Comparison of ENCODE assay signal across 8 cellular contexts in genomic region chr7:139360210-139360947, GRCh38. TPM values are rescaled to one million over a fixed set of nuclear protein-coding genes. Genes with fewer than 3 reads are reported as not detected.
A peak's percentile ranks its signal among the peaks of the same experiment; 100 is the strongest.
DNase-seq lines count a peak whose midpoint lies in the region; ATAC-seq and TF ChIP-seq lines count a peak whose summit lies in the region.

No MANE protein-coding gene starts in this region.

- no peaks in the 10 kb centered on the region for H3K27me3 Mint-ChIP-seq in activated naive CD8-positive, alpha-beta T cell treated with anti-CD3 and anti-CD28 coated beads, Interleukin-2, amount 10 ng/mL, durations not matched to agents 7 days and 5 days
- no peaks in the 10 kb centered on the region for H3K27me3 Mint-ChIP-seq in osteocyte (ENCODE audit: unreplicated experiment)

- TF ChIP-seq CTCF in GM12864 (IDR thresholded peaks at IDR 0.05; ENCODE audit: low read depth, low read length, missing control alignments) (no peak), osteocyte (IDR thresholded peaks at IDR 0.05) (no peak), thoracic aorta (IDR thresholded peaks at IDR 0.05) (no peak)

- intact Hi-C loops in head of caudate nucleus (cut with DNase I) = loop anchor here (1.0 to 10.0 kb wide), 2 partner anchors 20 to 74 kb away; no protein-coding TSS in a partner anchor

- peak overlapping the region; percentile 96 for H3K4me3 Mint-ChIP-seq in activated naive CD8-positive, alpha-beta T cell treated with anti-CD3 and anti-CD28 coated beads, Interleukin-2, amount 10 ng/mL, durations not matched to agents 7 days and 5 days
- H3K4me3 Mint-ChIP-seq in osteocyte (ENCODE audit: unreplicated experiment) = peak overlapping the region; percentile 96

- peak; percentile 77 for ATAC-seq in HG02642 (IDR thresholded peaks at IDR 0.05; ENCODE audit: poor library complexity, unreplicated experiment)
- peak; percentile 77 for ATAC-seq in activated naive CD8-positive, alpha-beta T cell treated with anti-CD3 and anti-CD28 coated beads, Interleukin-2, amount 10 ng/mL, durations not matched to agents 7 days and 5 days (ENCODE audit: low read depth)
- ATAC-seq in thoracic aorta (ENCODE audit: insufficient number of reproducible peaks, low FRiP score, low read depth) = peak; percentile 68

- DNase-seq in GM12864 (ENCODE audit: low read depth) = peak; percentile 77
- peak; percentile 96 for DNase-seq in NCI-H1105 treated with DMSO at 0.1 percent for 48 hours (lab: John Stamatoyannopoulos, UW)
- DNase-seq in SKM-1 treated with dmso at 0.1 percent for 144 hours (lab: John Stamatoyannopoulos, UW; ENCODE audit: unreplicated experiment) = peak; percentile 88
- peak; percentile 96 for DNase-seq in activated naive CD8-positive, alpha-beta T cell treated with anti-CD3 and anti-CD28 coated beads, Interleukin-2, amount 10 ng/mL, durations not matched to agents 7 days and 5 days
- peak; percentile 93 to 99 (median 98) for DNase-seq in head of caudate nucleus
- DNase-seq in osteocyte (ENCODE audit: extremely low spot score, unreplicated experiment) = peak; percentile 98
- peak; percentile 91 for DNase-seq in thoracic aorta (ENCODE audit: low spot score)

- H3K27ac ChIP-seq in thoracic aorta = peak overlapping the region; percentile 91 to 100

- peaks cover 29% of the 10 kb centered on the region for H3K4me1 Mint-ChIP-seq in activated naive CD8-positive, alpha-beta T cell treated with anti-CD3 and anti-CD28 coated beads, Interleukin-2, amount 10 ng/mL, durations not matched to agents 7 days and 5 days
- peaks cover 42% of the 10 kb centered on the region for H3K4me1 Mint-ChIP-seq in osteocyte (ENCODE audit: unreplicated experiment)

- H3K4me1 ChIP-seq in thoracic aorta (ENCODE audit: control insufficient read depth in 1 of 2, low read depth in 2 of 2) = peaks cover 31% of the 10 kb centered on the region in 2 donors

- peaks cover 13% of the 10 kb centered on the region for H3K36me3 Mint-ChIP-seq in activated naive CD8-positive, alpha-beta T cell treated with anti-CD3 and anti-CD28 coated beads, Interleukin-2, amount 10 ng/mL, durations not matched to agents 7 days and 5 days
- peaks cover 14% of the 10 kb centered on the region for H3K36me3 Mint-ChIP-seq in osteocyte (ENCODE audit: unreplicated experiment)

- H3K9me3 ChIP-seq in thoracic aorta = no peaks in the 10 kb centered on the region

- H3K4me3 ChIP-seq in GM12864 (ENCODE audit: low read depth, low read length) (peak overlapping the region; percentile 75), thoracic aorta (peak overlapping the region; percentile 99)

- no peaks in the 10 kb centered on the region for H3K27me3 ChIP-seq in thoracic aorta (replicated peaks; ENCODE audit: insufficient read depth)

- POLR2A ChIA-PET in activated naive CD8-positive, alpha-beta T cell treated with anti-CD3 and anti-CD28 coated beads, Interleukin-2, amount 10 ng/mL, durations not matched to agents 7 days and 5 days (lab: Charles Lee) = interaction anchor here (0.6 to 2.9 kb wide), 20 partner anchors 9 to 703 kb away, joined by 3 to 33 read pairs (median 4); partner anchors contain the start of genes FMC1, PARP12 and UBN2

- H3K9me3 Mint-ChIP-seq in activated naive CD8-positive, alpha-beta T cell treated with anti-CD3 and anti-CD28 coated beads, Interleukin-2, amount 10 ng/mL, durations not matched to agents 7 days and 5 days = no peaks in the 10 kb centered on the region
- H3K9me3 Mint-ChIP-seq in osteocyte (ENCODE audit: unreplicated experiment) = no peaks in the 10 kb centered on the region

- no peaks in the 10 kb centered on the region for H3K36me3 ChIP-seq in thoracic aorta

- peak overlapping the region; percentile 100 for H3K27ac Mint-ChIP-seq in activated naive CD8-positive, alpha-beta T cell treated with anti-CD3 and anti-CD28 coated beads, Interleukin-2, amount 10 ng/mL, durations not matched to agents 7 days and 5 days
- H3K27ac Mint-ChIP-seq in osteocyte (ENCODE audit: unreplicated experiment) = peak overlapping the region; percentile 99

RNA-seq across cellular contexts. Expression of gene LUC7L2, which starts 0.7 kb away (rescaled TPM):
- total RNA-seq in activated naive CD8-positive, alpha-beta T cell treated with anti-CD3 and anti-CD28 coated beads, Interleukin-2, amount 10 ng/mL, durations not matched to agents 7 days and 5 days = 100 to 1,000 TPM; 138 TPM
- total RNA-seq in osteocyte (112 and 116 TPM in 2 replicates), thoracic aorta (100 to 1,000 TPM in 1 of 2 donors, 10 to 100 TPM in 1; 73.4 to 137 TPM)

RNA-seq across cellular contexts. Expression of gene FMC1, which starts 19.2 kb away (rescaled TPM):
- total RNA-seq in activated naive CD8-positive, alpha-beta T cell treated with anti-CD3 and anti-CD28 coated beads, Interleukin-2, amount 10 ng/mL, durations not matched to agents 7 days and 5 days = 1 to 10 TPM; 7.5 to 8.0 TPM
- total RNA-seq in osteocyte (8.6 and 13.5 TPM in 2 replicates), thoracic aorta (10 to 100 TPM in 1 of 2 donors, 1 to 10 TPM in 1; 7.9 to 11.4 TPM)

Comparison
In these comparisons a context has a peak if more than half of its experiments do, and no peak if none do; other contexts are left out.
1. Peak in every context shown above with its lines: DNase-seq, ATAC-seq, H3K4me3 ChIP-seq and H3K27ac ChIP-seq.